8 cellular contexts compared by ENCODE assay signal in the genomic region with DNA sequence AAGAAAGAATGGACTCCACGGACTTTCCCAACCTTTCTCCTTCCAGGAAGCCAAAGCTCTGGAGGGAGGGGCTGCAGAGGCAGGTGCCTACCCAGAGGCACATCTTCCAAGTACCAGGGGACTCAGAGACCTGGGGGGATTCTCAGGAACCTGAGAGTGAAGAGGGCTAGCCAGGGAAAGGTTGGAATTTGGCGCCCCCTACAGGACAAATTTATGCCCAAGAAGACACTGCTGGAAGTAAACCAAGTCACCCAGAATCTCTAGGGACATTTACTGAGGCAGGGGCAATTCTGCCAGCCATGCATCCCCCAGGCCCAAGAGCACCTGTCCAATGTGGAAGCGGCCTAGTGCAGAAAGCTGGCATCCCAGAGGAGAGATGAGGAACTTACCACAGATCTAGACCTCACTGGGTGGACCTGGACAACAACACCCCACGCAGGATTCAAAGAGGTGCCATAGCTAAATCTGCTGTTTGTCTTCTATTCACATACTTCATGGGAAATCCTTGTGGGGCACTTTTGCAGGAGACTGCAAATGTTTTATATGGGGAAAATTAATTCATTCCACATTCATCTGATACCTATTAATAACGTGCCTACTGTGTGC. TPM values are rescaled to one million over a fixed set of nuclear protein-coding genes. Genes with fewer than 3 reads are reported as not detected.
DNase-seq lines count a peak whose midpoint lies in the region; TF ChIP-seq lines count a peak whose summit lies in the region.

No MANE protein-coding gene starts in this region.

- H3K27me3 ChIP-seq in OCI-LY3 (ENCODE audit: low read depth, low read length) (no peaks in the 10 kb centered on the region), stomach (no peaks in the 10 kb centered on the region)

- H3K4me1 ChIP-seq in HEK293 (ENCODE audit: control insufficient read depth, insufficient read depth, low read length): no peaks in the 10 kb centered on the region
- H3K4me1 ChIP-seq in OCI-LY3 (ENCODE audit: low read length): no peaks in the 10 kb centered on the region
- H3K4me1 ChIP-seq in stomach: no peaks in the 10 kb centered on the region

- H3K4me2 ChIP-seq in OCI-LY3 (ENCODE audit: low read length): no peak overlapping the region

- no peaks in the 10 kb centered on the region for H3K36me3 ChIP-seq in HEK293 (ENCODE audit: control insufficient read depth in 2 of 2, insufficient read depth in 1 of 2, low read length in 2 of 2)
- no peaks in the 10 kb centered on the region for H3K36me3 ChIP-seq in OCI-LY3 (replicated peaks; ENCODE audit: low read depth, low read length)
- H3K36me3 ChIP-seq in stomach: no peaks in the 10 kb centered on the region

- no peaks in the 10 kb centered on the region for H3K9me3 ChIP-seq in HEK293 (ENCODE audit: control insufficient read depth, insufficient read depth, low read depth, low read length)
- no peaks in the 10 kb centered on the region for H3K9me3 ChIP-seq in OCI-LY3 (ENCODE audit: insufficient read depth, low read length)
- H3K9me3 ChIP-seq in stomach: no peaks in the 10 kb centered on the region

- H3K27ac ChIP-seq in HEK293 (ENCODE audit: extremely low read depth, low read depth, low read length) (no peak overlapping the region), OCI-LY3 (ENCODE audit: low read length) (no peak overlapping the region), stomach (no peak overlapping the region)

- no peak for TF ChIP-seq EP300 in stomach (IDR thresholded peaks at IDR 0.05)

- CTCF ChIA-PET in HEK293 (lab: Yijun Ruan, JAX): interaction anchor here (0.6 to 3.2 kb wide), 27 partner anchors 10 to 967 kb away, joined by 3 to 31 read pairs (median 4); a partner anchor contains a TSS

- H2AFZ ChIP-seq in OCI-LY3 (ENCODE audit: low read depth, low read length): no peak overlapping the region

- no peaks in the 10 kb centered on the region for H3K79me2 ChIP-seq in OCI-LY3 (ENCODE audit: low read length)

- H3K4me3 ChIP-seq in HEK293 (ENCODE audit: low read depth, low read length): no peak overlapping the region
- no peak overlapping the region for H3K4me3 ChIP-seq in OCI-LY3 (ENCODE audit: low read length)
- no peak overlapping the region for H3K4me3 ChIP-seq in stomach

- WGBS in stomach, 5 donors: 41 to 57% (median 48%) methylated on average over 5 of the region's 5 CpGs

- POLR2A ChIA-PET in HEK293 (lab: Yijun Ruan, JAX): no interaction called here

- no peak for TF ChIP-seq POLR2A in stomach (IDR thresholded peaks at IDR 0.05)

- TF ChIP-seq CTCF in HEK293 (tag by site-specific recombination; IDR thresholded peaks at IDR 0.05) (no peak), OCI-LY3 (IDR thresholded peaks at IDR 0.05; ENCODE audit: low read depth, low read length) (peak; percentile 90), stomach (IDR thresholded peaks at IDR 0.05) (peak in 3 of 7 experiments; percentile 24 to 56 (median 53))

- DNase-seq in EL: peak; percentile 38
- peak; percentile 32 for DNase-seq in amniotic epithelial cell (ENCODE audit: low read depth)
- peak; percentile 66 for DNase-seq in islet precursor cell
- peak; percentile 16 to 30 for DNase-seq in stimulated activated CD8-positive, alpha-beta memory T cell treated with anti-CD3 and anti-CD28 coated beads, Interleukin-2, amount 100 ng/mL, for 48 hours (ENCODE audit: low read depth in 2 of 2)
- DNase-seq in stomach: no peak
- DNase-seq in mesenteric fat pad (ENCODE audit: low spot score): no peak

- intact Hi-C loops in stomach (cut with DNase I; ENCODE audit: low total_unique reads): no loop called here

- H4K20me1 ChIP-seq in OCI-LY3 (ENCODE audit: insufficient read depth, low read length): no peaks in the 10 kb centered on the region

- H3K9ac ChIP-seq in OCI-LY3 (ENCODE audit: low read length): no peak overlapping the region

TF ChIP-seq in HEK293, 187 proteins besides CTCF, POLR2A, EP300 and RAD21:
- TF ChIP-seq, protein P1, sequence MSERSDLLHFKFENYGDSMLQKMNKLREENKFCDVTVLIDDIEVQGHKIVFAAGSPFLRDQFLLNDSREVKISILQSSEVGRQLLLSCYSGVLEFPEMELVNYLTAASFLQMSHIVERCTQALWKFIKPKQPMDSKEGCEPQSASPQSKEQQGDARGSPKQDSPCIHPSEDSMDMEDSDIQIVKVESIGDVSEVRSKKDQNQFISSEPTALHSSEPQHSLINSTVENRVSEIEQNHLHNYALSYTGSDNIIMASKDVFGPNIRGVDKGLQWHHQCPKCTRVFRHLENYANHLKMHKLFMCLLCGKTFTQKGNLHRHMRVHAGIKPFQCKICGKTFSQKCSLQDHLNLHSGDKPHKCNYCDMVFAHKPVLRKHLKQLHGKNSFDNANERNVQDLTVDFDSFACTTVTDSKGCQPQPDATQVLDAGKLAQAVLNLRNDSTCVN (tag by site-specific recombination; optimal IDR thresholded peaks at IDR 0.05): no peak
- TF ChIP-seq, protein P2, sequence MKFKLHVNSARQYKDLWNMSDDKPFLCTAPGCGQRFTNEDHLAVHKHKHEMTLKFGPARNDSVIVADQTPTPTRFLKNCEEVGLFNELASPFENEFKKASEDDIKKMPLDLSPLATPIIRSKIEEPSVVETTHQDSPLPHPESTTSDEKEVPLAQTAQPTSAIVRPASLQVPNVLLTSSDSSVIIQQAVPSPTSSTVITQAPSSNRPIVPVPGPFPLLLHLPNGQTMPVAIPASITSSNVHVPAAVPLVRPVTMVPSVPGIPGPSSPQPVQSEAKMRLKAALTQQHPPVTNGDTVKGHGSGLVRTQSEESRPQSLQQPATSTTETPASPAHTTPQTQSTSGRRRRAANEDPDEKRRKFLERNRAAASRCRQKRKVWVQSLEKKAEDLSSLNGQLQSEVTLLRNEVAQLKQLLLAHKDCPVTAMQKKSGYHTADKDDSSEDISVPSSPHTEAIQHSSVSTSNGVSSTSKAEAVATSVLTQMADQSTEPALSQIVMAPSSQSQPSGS (tag by site-specific recombination; IDR thresholded peaks at IDR 0.05; ENCODE audit: low read depth): no peak
- peak; percentile 57 for TF ChIP-seq ZNF654 (tag by site-specific recombination; IDR thresholded peaks at IDR 0.05; ENCODE audit: low read depth)
- no peak for TF ChIP-seq ZSCAN16 (tag by site-specific recombination; IDR thresholded peaks at IDR 0.05)
TF ChIP-seq in HEK293: peak in this region for 1.

RNA-seq across cellular contexts. Expression of a gene that starts 25.9 kb away (rescaled TPM):
- total RNA-seq in stomach (10 to 100 TPM in 1 of 5 donors, 1 to 10 TPM in 3, not detected in 1; 2.6 to 24.3 (median 5.1) TPM), mesenteric fat pad (6.1 TPM)
- polyA plus RNA-seq in stomach: 10 to 100 TPM in 1 of 3 donors, 1 to 10 TPM in 2; 8.0 to 12.8 (median 9.8) TPM

RNA-seq across cellular contexts. Expression of a gene that starts 58.8 kb away (rescaled TPM):
- total RNA-seq in stomach (10 to 100 TPM in 1 of 5 donors, 1 to 10 TPM in 4; 1.8 to 18.0 (median 5.1) TPM), mesenteric fat pad (11.7 TPM)
- polyA plus RNA-seq in stomach: 1 to 10 TPM; 1.3 to 3.4 (median 2.7) TPM

Comparison
In these comparisons a context has a peak if more than half of its experiments do, and no peak if none do; other contexts are left out.
1. DNase-seq: peak in EL (single experiment), amniotic epithelial cell (single experiment), islet precursor cell (single experiment) and stimulated activated CD8-positive, alpha-beta memory T cell treated with anti-CD3 and anti-CD28 coated beads, Interleukin-2, amount 100 ng/mL, for 48 hours (2 of 2); none in stomach (single experiment) and mesenteric fat pad (single experiment).